7 cellular contexts compared by ENCODE assay signal in genomic region chr11:2305140-2305861, GRCh38. TPM values are rescaled to one million over a fixed set of nuclear protein-coding genes. Genes with fewer than 3 reads are reported as not detected.
A peak's percentile ranks its signal among the peaks of the same experiment; 100 is the strongest.
DNase-seq lines count a peak whose midpoint lies in the region; ATAC-seq and TF ChIP-seq lines count a peak whose summit lies in the region.

No MANE protein-coding gene starts in this region.

- no peaks in the 10 kb centered on the region for H4K20me1 ChIP-seq in mammary epithelial cell (ENCODE audit: insufficient read depth, low read length)

- in situ Hi-C loops in mammary epithelial cell (cut with MboI; ENCODE audit: low sequenced_read_pairs in 2 of 2): loop anchor here in 1 of 2 donors (25.0 kb wide), 1 partner anchor 107 kb away; the partner anchor contains the start of gene TSSC4

- no peak overlapping the region for H3K4me3 ChIP-seq in mammary epithelial cell (replicated peaks in 1 of 3; ENCODE audit: insufficient read depth in 1 of 3, low read depth in 2 of 3, low read length in 3 of 3)

- CTCF ChIA-PET in activated B cell treated with CpG ODN at 0.5 μM for 24 hours (lab: Charles Lee): interaction anchor here (0.6 to 11.2 kb wide), 25 partner anchors 9 to 229 kb away, joined by 3 to 321 read pairs (median 5); partner anchors contain the start of genes ASCL2 and TSSC4
- CTCF ChIA-PET in mammary epithelial cell (lab: Charles Lee; ENCODE audit: low non-redundant PET): interaction anchor here (0.6 to 2.0 kb wide), 3 partner anchors 115 to 228 kb away, joined by 3 to 31 read pairs (median 4); no protein-coding TSS in a partner anchor

- H3K27ac Mint-ChIP-seq in activated B cell treated with CpG ODN at 0.5 μM for 24 hours: peak overlapping the region; percentile 18

- no peaks in the 10 kb centered on the region for H3K4me1 ChIP-seq in mammary epithelial cell (ENCODE audit: insufficient read depth, low read length)

- H3K4me3 Mint-ChIP-seq in activated B cell treated with CpG ODN at 0.5 μM for 24 hours: peak overlapping the region; percentile 32

- H3K4me1 Mint-ChIP-seq in activated B cell treated with CpG ODN at 0.5 μM for 24 hours: peaks cover 60% of the 10 kb centered on the region

- H2AFZ ChIP-seq in mammary epithelial cell (ENCODE audit: low read depth, low read length): no peak overlapping the region

- POLR2A ChIA-PET in activated B cell treated with CpG ODN at 0.5 μM for 24 hours (lab: Charles Lee): interaction anchor here (0.6 to 3.0 kb wide), 8 partner anchors 72 to 118 kb away, joined by 3 to 23 read pairs (median 8); partner anchors contain the start of genes CD81 and TSSC4

- H3K9me3 ChIP-seq in mammary epithelial cell (replicated peaks; ENCODE audit: insufficient read depth, low read length): no peaks in the 10 kb centered on the region

- DNase-seq in NCI-H1048 (lab: John Stamatoyannopoulos, UW) (peak; percentile 19), activated B cell treated with CpG ODN at 0.5 μM for 24 hours (peak; percentile 82), mammary epithelial cell (peak; percentile 36), islet precursor cell (peak; percentile 86)
- DNase-seq in stimulated activated CD4-positive, alpha-beta T cell treated with anti-CD3 and anti-CD28 coated beads, Interleukin-15, amount 100 ng/mL, for 1 hour (ENCODE audit: low read depth in 1 of 2, low spot score in 1 of 2): peak; percentile 69 to 79

- no peak overlapping the region for H3K9ac ChIP-seq in mammary epithelial cell (ENCODE audit: insufficient read depth, low read length)

- no peaks in the 10 kb centered on the region for H3K9me3 Mint-ChIP-seq in activated B cell treated with CpG ODN at 0.5 μM for 24 hours

- peak; percentile 92 for TF ChIP-seq CTCF in GM12872 (IDR thresholded peaks at IDR 0.05; ENCODE audit: insufficient read depth, low read depth, low read length)
- no peak for TF ChIP-seq CTCF in activated B cell treated with CpG ODN at 0.5 μM for 24 hours (IDR thresholded peaks at IDR 0.05)
- peak; percentile 66 to 91 for TF ChIP-seq CTCF in mammary epithelial cell (conservative IDR thresholded peaks at IDR 0.05 in 1 of 2, IDR thresholded peaks at IDR 0.05 in 1 of 2; ENCODE audit: extremely low read depth in 1 of 2, insufficient read depth in 1 of 2, low read depth in 1 of 2, low read length in 2 of 2)

- no peaks in the 10 kb centered on the region for H3K27me3 ChIP-seq in mammary epithelial cell (ENCODE audit: insufficient read depth, low read length)

- BruUV-seq in mammary epithelial cell (replicated peaks; lab: Mats Ljungman, UMichigan): no TSS peak

- H3K27ac ChIP-seq in mammary epithelial cell (ENCODE audit: insufficient read depth, low read depth, low read length): no peak overlapping the region

- intact Hi-C loops in activated B cell treated with CpG ODN at 0.5 μM for 24 hours (cut with micrococcal nuclease): loop anchor here (1.0 to 2.0 kb wide), 7 partner anchors 95 to 226 kb away; partner anchors contain the start of gene TSSC4
- intact Hi-C loops in mammary epithelial cell (cut with micrococcal nuclease): loop anchor here (1.0 to 5.0 kb wide), 4 partner anchors 95 to 587 kb away; partner anchors contain the start of gene TSSC4

- dilution Hi-C loops in mammary epithelial cell (cut with HindIII; ENCODE audit: low sequenced_read_pairs): no loop called here

- no peaks in the 10 kb centered on the region for H3K27me3 Mint-ChIP-seq in activated B cell treated with CpG ODN at 0.5 μM for 24 hours

- WGBS in mammary epithelial cell (ENCODE audit: low coverage, missing lambda C conversion rate): 40% methylated on average over 6 of the region's 10 CpGs

- no peaks in the 10 kb centered on the region for H3K36me3 ChIP-seq in mammary epithelial cell (ENCODE audit: insufficient read depth, low read length)

- H3K79me2 ChIP-seq in mammary epithelial cell (ENCODE audit: insufficient read depth, low read length): no peaks in the 10 kb centered on the region

- H3K36me3 Mint-ChIP-seq in activated B cell treated with CpG ODN at 0.5 μM for 24 hours (ENCODE audit: low read depth): no peaks in the 10 kb centered on the region

- no peak overlapping the region for H3K4me2 ChIP-seq in mammary epithelial cell (ENCODE audit: insufficient read depth, low read depth, low read length)

- ATAC-seq in activated B cell treated with CpG ODN at 0.5 μM for 24 hours (ENCODE audit: low read depth) (peak; percentile 59), HG03571 (IDR thresholded peaks at IDR 0.05; ENCODE audit: unreplicated experiment) (no peak)

RNA-seq across cellular contexts. Expression of gene TSPAN32, which starts 3.5 kb away (rescaled TPM):
- 6.8 and 7.3 TPM in 2 replicates for total RNA-seq in activated B cell treated with CpG ODN at 0.5 μM for 24 hours
- not detected for total RNA-seq in mammary epithelial cell
- not detected for polyA plus RNA-seq in mammary epithelial cell
- polyA minus RNA-seq in mammary epithelial cell: not detected

RNA-seq across cellular contexts. Expression of gene C11orf21, which starts 3.6 kb away (rescaled TPM):
- total RNA-seq in activated B cell treated with CpG ODN at 0.5 μM for 24 hours (5.2 and 8.8 TPM in 2 replicates), mammary epithelial cell (not detected)
- polyA plus RNA-seq in mammary epithelial cell: not detected
- polyA minus RNA-seq in mammary epithelial cell: not detected

RNA-seq across cellular contexts. Expression of gene ASCL2, which starts 34.9 kb away (rescaled TPM):
- 1.3 and 1.4 TPM in 2 replicates for total RNA-seq in activated B cell treated with CpG ODN at 0.5 μM for 24 hours
- not detected for total RNA-seq in mammary epithelial cell
- 0.05 TPM for polyA plus RNA-seq in mammary epithelial cell
- not detected for polyA minus RNA-seq in mammary epithelial cell

Comparison
In these comparisons a context has a peak if more than half of its experiments do, and no peak if none do; other contexts are left out.
1. DNase-seq: peak in every context shown above with its lines; median percentile 86 in islet precursor cell; 82 in activated B cell treated with CpG ODN at 0.5 μM for 24 hours; 74 in stimulated activated CD4-positive, alpha-beta T cell treated with anti-CD3 and anti-CD28 coated beads, Interleukin-15, amount 100 ng/mL, for 1 hour; 36 in mammary epithelial cell; 19 in NCI-H1048.